In the genomic region with DNA sequence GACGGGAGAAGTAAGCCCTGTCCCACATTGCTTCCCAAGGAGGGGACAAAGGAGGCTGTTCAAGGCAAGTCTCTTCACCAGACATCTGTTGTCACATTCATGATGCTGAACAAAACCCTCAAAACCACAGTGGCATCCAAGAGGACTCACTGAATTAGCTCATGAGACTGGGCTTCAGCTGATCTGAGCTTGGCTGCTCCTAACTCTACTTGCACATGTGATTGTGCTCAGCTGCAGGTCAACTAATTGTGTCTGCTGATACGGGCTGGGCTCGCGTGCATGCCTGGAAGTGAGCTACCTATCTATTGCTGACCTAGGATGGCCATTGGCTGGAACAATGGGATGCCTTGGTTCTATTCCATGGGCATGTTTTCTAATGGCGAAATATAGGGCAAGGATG, we compare ENCODE assay signal across 28 cellular contexts. TPM values are rescaled to one million over a fixed set of nuclear protein-coding genes. Genes with fewer than 3 reads are reported as not detected.
DNase-seq lines count a peak whose midpoint lies in the region; FAIRE-seq and TF ChIP-seq lines count a peak whose summit lies in the region.
"Had no signal": no experiment of that assay in that cellular context is flagged by ENCODE, and none has a peak within 500 bp of the region (broad histone marks: within the 10 kb centered on the region; RNA-seq: fewer than 3 reads in every experiment).

No MANE protein-coding gene starts in this region.

- no peak overlapping the region for H3K27ac Mint-ChIP-seq in H9
- H3K27ac Mint-ChIP-seq: CD4-positive, alpha-beta T cell had no signal

- H2BK15ac ChIP-seq in H9 (ENCODE audit: low read depth, low read length) (no peak overlapping the region), neuronal stem cell (ENCODE audit: low read length) (no peak overlapping the region)

- FAIRE-seq in frontal cortex (lab: Jason Lieb, UNC) = no peak
- FAIRE-seq: A204.1, D721Med, K562 had no signal

- H3K9me3 ChIP-seq in H9 (ENCODE audit: control insufficient read depth, low read depth, low read length) = no peaks in the 10 kb centered on the region
- no peaks in the 10 kb centered on the region for H3K9me3 ChIP-seq in neuronal stem cell (replicated peaks in 1 of 2; ENCODE audit: control insufficient read depth in 2 of 2, insufficient read depth in 1 of 2, low read depth in 1 of 2, low read length in 2 of 2)
- H3K9me3 ChIP-seq in thyroid gland = no peaks in the 10 kb centered on the region
- H3K9me3 ChIP-seq: BLaER1 treated with 17β-estradiol and CSF1 and Interleukin-3, amounts not matched to agents 10 nM and 100 nM had no signal

- H3T11ph ChIP-seq in H9 (ENCODE audit: low read length) = no peak overlapping the region

- no peak overlapping the region for H2BK12ac ChIP-seq in H9 (ENCODE audit: insufficient read length, low read depth, low read length)
- no peak overlapping the region for H2BK12ac ChIP-seq in neuronal stem cell (ENCODE audit: low read length)

- H2BK120ac ChIP-seq in H9 (ENCODE audit: low read depth, low read length, poor library complexity, severe bottlenecking) (no peak overlapping the region), neuronal stem cell (ENCODE audit: low read depth, low read length) (no peak overlapping the region)

- H3K27me3 ChIP-seq in H9 (ENCODE audit: insufficient read depth, low read length) = no peaks in the 10 kb centered on the region
- H3K27me3 ChIP-seq in neuronal stem cell (ENCODE audit: control insufficient read depth in 3 of 3, insufficient read depth in 3 of 3, low read depth in 1 of 3, low read length in 3 of 3) = no peaks in the 10 kb centered on the region
- H3K27me3 ChIP-seq in thyroid gland = no peaks in the 10 kb centered on the region

- no peaks in the 10 kb centered on the region for H3K79me2 ChIP-seq in H9 (ENCODE audit: insufficient read depth, low read length)

- H2AFZ ChIP-seq in H9 (ENCODE audit: low read length) (no peak overlapping the region), neuronal stem cell (ENCODE audit: low read length) (no peak overlapping the region)
- H2AFZ ChIP-seq: GM23248 had no signal

- H3K36me3 ChIP-seq in neuronal stem cell (replicated peaks in 1 of 2; ENCODE audit: control insufficient read depth in 2 of 2, insufficient read depth in 2 of 2, low read length in 2 of 2) (no peaks in the 10 kb centered on the region), thyroid gland (no peaks in the 10 kb centered on the region)
- H3K36me3 ChIP-seq: BLaER1 treated with 17β-estradiol and CSF1 and Interleukin-3, amounts not matched to agents 10 nM and 100 nM had no signal

- H3K4ac ChIP-seq in H9 (ENCODE audit: low read depth, low read length) (no peak overlapping the region), neuronal stem cell (ENCODE audit: low read length) (no peak overlapping the region)

- DNase-seq in Ammon's horn (ENCODE audit: low spot score) (peak; percentile 8), H9 (no peak), SK-MEL-5 (ENCODE audit: low read depth, low spot score) (peak; percentile 46), neuronal stem cell (ENCODE audit: low spot score) (no peak), thyroid gland (no peak), frontal cortex (ENCODE audit: low spot score in 2 of 2) (no peak), T-helper 9 cell (no peak)
- DNase-seq: CD4-positive, alpha-beta T cell; GM23248; HCEC 1CT; Kasumi-1; NCI-H1105 treated with DMSO at 0.1 percent for 48 hours; NCI-H146; NCI-H2029; NCI-H446; NCI-H524 treated with DMSO at 0.1 percent for 48 hours; SHP77 treated with DMSO at 0.1 percent for 48 hours had no signal

- H3K4me1 Mint-ChIP-seq in H9 = no peaks in the 10 kb centered on the region

- H3K36me3 Mint-ChIP-seq in H9 (ENCODE audit: insufficient read depth in 1 of 3, low read depth in 3 of 3) = no peaks in the 10 kb centered on the region

- no peak overlapping the region for H3K9ac ChIP-seq in H9 (ENCODE audit: extremely low read depth, insufficient read length, low read length)
- peak overlapping the region; percentile 7 for H3K9ac ChIP-seq in neuronal stem cell (ENCODE audit: low read depth, low read length, poor library complexity)
- H3K9ac ChIP-seq: BLaER1 treated with 17β-estradiol and CSF1 and Interleukin-3, amounts not matched to agents 10 nM and 100 nM; GM23248 had no signal

- H3K27ac ChIP-seq in H9 (ENCODE audit: insufficient read length, low read depth, low read length) = no peak overlapping the region
- no peak overlapping the region for H3K27ac ChIP-seq in neuronal stem cell (replicated peaks; ENCODE audit: low read length)
- H3K27ac ChIP-seq in thyroid gland = no peak overlapping the region
- H3K27ac ChIP-seq: BLaER1 treated with 17β-estradiol and CSF1 and Interleukin-3, amounts not matched to agents 10 nM and 100 nM; GM23248; HL-60; RWPE1; SK-N-MC had no signal

- H4K91ac ChIP-seq in H9 (ENCODE audit: insufficient read length, low read depth, low read length) = no peak overlapping the region
- no peak overlapping the region for H4K91ac ChIP-seq in neuronal stem cell (ENCODE audit: low read depth, low read length, poor library complexity)

- H3K23me2 ChIP-seq in H9 (ENCODE audit: insufficient read length, low read depth, low read length, poor library complexity, severe bottlenecking) = no peaks in the 10 kb centered on the region

- H3K27me3 Mint-ChIP-seq in H9 (ENCODE audit: low read depth) = peaks cover 2% of the 10 kb centered on the region; the same call in 1 of the 2 replicates
- H3K27me3 Mint-ChIP-seq: CD4-positive, alpha-beta T cell had no signal

- no peak overlapping the region for H3K14ac ChIP-seq in H9 (ENCODE audit: insufficient read depth, low read length)
- H3K14ac ChIP-seq in neuronal stem cell (ENCODE audit: low read length) = no peak overlapping the region

- no peak overlapping the region for H2BK20ac ChIP-seq in H9 (ENCODE audit: low read depth, low read length, poor library complexity, severe bottlenecking)

- H3K4me3 Mint-ChIP-seq in H9 = no peak overlapping the region
- H3K4me3 Mint-ChIP-seq: CD4-positive, alpha-beta T cell had no signal

- H3K4me3 ChIP-seq in neuronal stem cell (ENCODE audit: low read length in 2 of 2) (no peak overlapping the region), thyroid gland (replicated peaks in 1 of 3) (no peak overlapping the region)
- H3K4me3 ChIP-seq: BLaER1 treated with 17β-estradiol and CSF1 and Interleukin-3, amounts not matched to agents 10 nM and 100 nM; GM23248; K562; SK-N-MC had no signal

- H4K8ac ChIP-seq in H9 (replicated peaks; ENCODE audit: insufficient read length, low read depth, low read length) (peak overlapping the region; percentile 78), neuronal stem cell (ENCODE audit: low read depth, low read length) (no peak overlapping the region)

- H3K79me1 ChIP-seq in H9 (ENCODE audit: insufficient read depth, low read depth, low read length, poor library complexity, severe bottlenecking) = no peaks in the 10 kb centered on the region
- no peaks in the 10 kb centered on the region for H3K79me1 ChIP-seq in neuronal stem cell (ENCODE audit: low read depth, low read length)

- WGBS in H9 (ENCODE audit: extremely low coverage, insufficient read length, low lambda C conversion rate) = no CpG with 5 or more reads among the region's 5 CpGs
- WGBS in neuronal stem cell (ENCODE audit: extremely low coverage in 2 of 2, insufficient read length in 2 of 2, insufficient replicate concordance in 1 of 2), 2 donors = no CpG with 5 or more reads among the region's 5 CpGs
- WGBS in thyroid gland, 2 donors = 92 to 94% methylated on average over 5 of the region's 5 CpGs

- in situ Hi-C loops in SK-MEL-5 (cut with HindIII; ENCODE audit: low pct_unique_long_range_greater_than_20kb, low sequenced_read_pairs) = no loop called here

- no peaks in the 10 kb centered on the region for H3K4me1 ChIP-seq in H9 (ENCODE audit: insufficient read depth, low read length)
- H3K4me1 ChIP-seq in neuronal stem cell (ENCODE audit: control insufficient read depth in 2 of 2, insufficient read depth in 1 of 2, low read depth in 1 of 2, low read length in 2 of 2) = peaks cover 0 to 2% of the 10 kb centered on the region in 2 donors
- no peaks in the 10 kb centered on the region for H3K4me1 ChIP-seq in thyroid gland

- H3K23ac ChIP-seq in H9 (ENCODE audit: insufficient read length, low read depth, low read length) = no peak overlapping the region
- no peak overlapping the region for H3K23ac ChIP-seq in neuronal stem cell (ENCODE audit: low read depth, low read length, poor library complexity)

- H2AK5ac ChIP-seq in H9 (ENCODE audit: insufficient read length, low read length) (no peak overlapping the region), neuronal stem cell (ENCODE audit: low read depth, low read length) (no peak overlapping the region)

- H3K9me3 Mint-ChIP-seq in H9 = no peaks in the 10 kb centered on the region; a peak in 1 of 5 replicates
- H3K9me3 Mint-ChIP-seq: CD4-positive, alpha-beta T cell had no signal

- no peak overlapping the region for H3K56ac ChIP-seq in H9 (ENCODE audit: insufficient read length, low read depth, low read length)

- no peaks in the 10 kb centered on the region for H4K20me1 ChIP-seq in H9 (ENCODE audit: control insufficient read depth, insufficient read depth, insufficient read length)
- H4K20me1 ChIP-seq: BLaER1 treated with 17β-estradiol and CSF1 and Interleukin-3, amounts not matched to agents 10 nM and 100 nM had no signal

- H3K4me2 ChIP-seq in H9 (ENCODE audit: insufficient read depth, insufficient read length, low read length) = no peak overlapping the region
- no peak overlapping the region for H3K4me2 ChIP-seq in neuronal stem cell (ENCODE audit: insufficient read depth, low read length, poor library complexity, severe bottlenecking)
- H3K4me2 ChIP-seq: BLaER1 treated with 17β-estradiol and CSF1 and Interleukin-3, amounts not matched to agents 10 nM and 100 nM had no signal

- H2BK5ac ChIP-seq in H9 (ENCODE audit: insufficient read length, low read length) = no peak overlapping the region
- H2BK5ac ChIP-seq in neuronal stem cell (ENCODE audit: low read length) = no peak overlapping the region

- H4K5ac ChIP-seq in H9 (ENCODE audit: insufficient read length, low read depth, low read length) = no peak overlapping the region

- H3K18ac ChIP-seq in H9 (ENCODE audit: insufficient read length, low read depth, low read length) (no peak overlapping the region), neuronal stem cell (ENCODE audit: low read length) (no peak overlapping the region)

- no peak for TF ChIP-seq CTCF in H9 (conservative IDR thresholded peaks at IDR 0.05)
- no peak for TF ChIP-seq CTCF in thyroid gland (IDR thresholded peaks at IDR 0.05)

- intact Hi-C loops in thyroid gland (cut with DNase I) = no loop called here

- TF ChIP-seq POLR2A in thyroid gland (IDR thresholded peaks at IDR 0.05) = no peak

RNA-seq across cellular contexts. Expression of a gene that starts 52.8 kb away (rescaled TPM):
- total RNA-seq in H9 (2021) (5.0 and 5.7 TPM in 2 replicates), thyroid gland (1 to 10 TPM in 1 of 4 donors, not detected in 3; 3.0 TPM), frontal cortex (not detected)
- total RNA-seq in SK-MEL-5 (2014; rRNA removed; shearing (Covaris generic)) = not detected in 2 replicates
- not detected in 2 replicates for polyA plus RNA-seq in SK-MEL-5 (2015; cell fraction: cytosol; rRNA removed)
- not detected in 2 replicates for polyA plus RNA-seq in SK-MEL-5 (2015; cell fraction: nucleus; rRNA removed)
- polyA plus RNA-seq in neuronal stem cell (2013, experiment 1 of 2) = not detected
- not detected for polyA plus RNA-seq in neuronal stem cell (2013, experiment 2 of 2)
- total RNA-seq: CD4-positive, alpha-beta T cell; Daoy; G401; GM23248; K562; M059J had no signal
- polyA plus RNA-seq: AG04450, GM23248, K562 had no signal

Comparison
In these comparisons a context has a peak if more than half of its experiments do, and no peak if none do; other contexts are left out.
1. DNase-seq: peak in Ammon's horn (single experiment) and SK-MEL-5 (single experiment); none in H9 (single experiment), neuronal stem cell (single experiment), thyroid gland (0 of 2), frontal cortex (0 of 2) and T-helper 9 cell (single experiment).